Comparison of ENCODE assay signal across 9 cellular contexts in the genomic region with DNA sequence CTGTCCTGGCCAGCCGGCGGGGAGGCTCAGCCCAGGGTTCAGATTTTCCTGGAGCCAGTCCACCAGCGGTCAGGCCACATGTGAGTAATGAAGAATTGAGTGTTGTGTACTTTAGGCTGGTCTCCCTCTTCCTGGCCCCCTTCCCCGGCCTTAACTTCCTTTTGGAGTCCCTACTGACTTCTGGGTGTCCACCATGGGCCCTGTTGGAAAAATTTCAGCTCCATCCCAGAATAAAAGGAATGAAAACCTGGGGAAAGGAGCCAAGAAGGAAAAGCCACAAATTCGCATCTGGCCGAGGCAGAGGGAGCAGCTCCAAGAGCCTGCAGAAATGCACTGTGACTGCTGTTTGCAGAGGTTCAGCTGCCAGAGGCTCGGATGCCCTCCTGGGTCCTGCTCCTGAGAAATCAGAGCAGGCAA. TPM values are rescaled to one million over a fixed set of nuclear protein-coding genes. Genes with fewer than 3 reads are reported as not detected.
DNase-seq lines count a peak whose midpoint lies in the region; ATAC-seq and TF ChIP-seq lines count a peak whose summit lies in the region.
"Had no signal": no experiment of that assay in that cellular context is flagged by ENCODE, and none has a peak within 500 bp of the region (broad histone marks: within the 10 kb centered on the region; RNA-seq: fewer than 3 reads in every experiment).

No MANE protein-coding gene starts in this region.

- H3K23ac ChIP-seq in neuronal stem cell (ENCODE audit: low read depth, low read length, poor library complexity), result no peak overlapping the region

- TF ChIP-seq POLR2A in Peyer's patch (IDR thresholded peaks at IDR 0.05), result no peak

- WGBS in neuronal stem cell (ENCODE audit: extremely low coverage in 2 of 2, insufficient read length in 2 of 2, insufficient replicate concordance in 1 of 2), 2 donors, result no CpG with 5 or more reads among the region's 7 CpGs

- H4K91ac ChIP-seq in neuronal stem cell (ENCODE audit: low read depth, low read length, poor library complexity), result no peak overlapping the region

- no peak overlapping the region for H3K9ac ChIP-seq in neuronal stem cell (ENCODE audit: low read depth, low read length, poor library complexity)

- peak; percentile 75 for DNase-seq in AG08396 (ENCODE audit: low spot score)
- peak in 1 of 3 donors; percentile 46 for DNase-seq in Peyer's patch
- peak; percentile 87 for DNase-seq in fibroblast of the conjunctiva (ENCODE audit: low read depth)
- DNase-seq in neuronal stem cell (ENCODE audit: low spot score), result no peak
- DNase-seq in activated naive CD4-positive, alpha-beta T cell treated with anti-CD3 and anti-CD28 coated beads, Interleukin-2, amount 50 U/mL, for 16 hours, result no peak
- DNase-seq in hippocampal formation (lab: John Stamatoyannopoulos, UW), result no peak
- DNase-seq in anterior cingulate cortex (lab: John Stamatoyannopoulos, UW), result no peak

- H3K4me2 ChIP-seq in neuronal stem cell (ENCODE audit: insufficient read depth, low read length, poor library complexity, severe bottlenecking), result peak overlapping the region; percentile 73

- peak overlapping the region; percentile 75 for H3K18ac ChIP-seq in neuronal stem cell (ENCODE audit: low read length)

- no peak overlapping the region for H3K14ac ChIP-seq in neuronal stem cell (ENCODE audit: low read length)

- H3K27ac ChIP-seq in Peyer's patch (peak overlapping the region in 3 of 4 donors; percentile 5 to 47 (median 42)), neuronal stem cell (replicated peaks; ENCODE audit: low read length) (peak overlapping the region; percentile 87)
- H3K27ac ChIP-seq: right lobe of liver had no signal

- no peak overlapping the region for H2AFZ ChIP-seq in neuronal stem cell (ENCODE audit: low read length)

- H3K4me3 ChIP-seq in Peyer's patch, result no peak overlapping the region
- no peak overlapping the region for H3K4me3 ChIP-seq in neuronal stem cell (ENCODE audit: low read length in 2 of 2)

- H3K9me3 ChIP-seq in Peyer's patch, result no peaks in the 10 kb centered on the region
- no peaks in the 10 kb centered on the region for H3K9me3 ChIP-seq in neuronal stem cell (replicated peaks in 1 of 2; ENCODE audit: control insufficient read depth in 2 of 2, insufficient read depth in 1 of 2, low read depth in 1 of 2, low read length in 2 of 2)
- H3K9me3 ChIP-seq: right lobe of liver had no signal

- H2BK12ac ChIP-seq in neuronal stem cell (ENCODE audit: low read length), result no peak overlapping the region

- no peaks in the 10 kb centered on the region for H3K79me1 ChIP-seq in neuronal stem cell (ENCODE audit: low read depth, low read length)

- peak overlapping the region; percentile 38 for H2BK120ac ChIP-seq in neuronal stem cell (ENCODE audit: low read depth, low read length)

- H2BK5ac ChIP-seq in neuronal stem cell (ENCODE audit: low read length), result no peak overlapping the region

- H3K4ac ChIP-seq in neuronal stem cell (ENCODE audit: low read length), result no peak overlapping the region

- H2BK15ac ChIP-seq in neuronal stem cell (ENCODE audit: low read length), result peak overlapping the region; percentile 41

- peak overlapping the region; percentile 66 for H2AK5ac ChIP-seq in neuronal stem cell (ENCODE audit: low read depth, low read length)

- no peak for TF ChIP-seq CTCF in Peyer's patch (IDR thresholded peaks at IDR 0.05)

- H3K4me1 ChIP-seq in Peyer's patch, result peaks cover 0 to 23% (median 4%) of the 10 kb centered on the region in 4 donors
- peaks cover 0 to 28% of the 10 kb centered on the region in 2 donors for H3K4me1 ChIP-seq in neuronal stem cell (ENCODE audit: control insufficient read depth in 2 of 2, insufficient read depth in 1 of 2, low read depth in 1 of 2, low read length in 2 of 2)

- no peaks in the 10 kb centered on the region for H3K27me3 ChIP-seq in Peyer's patch
- H3K27me3 ChIP-seq in neuronal stem cell (ENCODE audit: control insufficient read depth in 3 of 3, insufficient read depth in 3 of 3, low read depth in 1 of 3, low read length in 3 of 3), result peaks cover 0 to 59% (median 0%) of the 10 kb centered on the region in 3 experiments

- ATAC-seq in HG03342 (IDR thresholded peaks at IDR 0.05; ENCODE audit: unreplicated experiment), result no peak

- H4K8ac ChIP-seq in neuronal stem cell (ENCODE audit: low read depth, low read length), result no peak overlapping the region

- no peaks in the 10 kb centered on the region for H3K36me3 ChIP-seq in Peyer's patch
- H3K36me3 ChIP-seq in neuronal stem cell (replicated peaks in 1 of 2; ENCODE audit: control insufficient read depth in 2 of 2, insufficient read depth in 2 of 2, low read length in 2 of 2), result no peaks in the 10 kb centered on the region
- H3K36me3 ChIP-seq: right lobe of liver had no signal

RNA-seq across cellular contexts. Expression of gene HHAT, which starts 35.5 kb away (rescaled TPM):
- 10 to 100 TPM in 1 of 4 donors, 1 to 10 TPM in 3; 2.3 to 16.9 (median 7.3) TPM for total RNA-seq in Peyer's patch
- polyA plus RNA-seq in neuronal stem cell (2013, experiment 1 of 2), result 6.4 TPM
- 7.0 TPM for polyA plus RNA-seq in neuronal stem cell (2013, experiment 2 of 2)

Comparison
In these comparisons a context has a peak if more than half of its experiments do, and no peak if none do; other contexts are left out.
1. DNase-seq: peak in AG08396 (single experiment) and fibroblast of the conjunctiva (single experiment); none in neuronal stem cell (single experiment), activated naive CD4-positive, alpha-beta T cell treated with anti-CD3 and anti-CD28 coated beads, Interleukin-2, amount 50 U/mL, for 16 hours (single experiment), hippocampal formation (0 of 2) and anterior cingulate cortex (0 of 58).